14 cellular contexts compared by ENCODE assay signal in the genomic region with DNA sequence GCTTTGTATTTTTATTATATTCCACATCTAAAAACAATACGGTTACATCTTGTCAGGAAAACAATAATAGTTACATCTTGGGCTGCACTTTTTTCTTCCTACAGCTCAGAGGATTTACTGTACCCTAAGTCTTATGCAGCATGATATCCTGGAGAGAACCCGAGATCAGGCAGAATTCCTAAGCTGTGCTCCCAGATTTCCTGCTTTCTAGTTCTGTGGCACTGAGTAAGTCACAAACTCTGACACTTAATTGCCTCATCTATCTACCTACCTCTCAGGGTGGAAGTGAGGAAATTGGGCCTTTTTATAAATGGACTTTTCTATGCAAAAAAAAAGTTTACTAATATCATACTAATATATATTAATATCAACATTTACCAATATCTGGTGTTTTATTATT.
DNase-seq lines count a peak whose midpoint lies in the region; ATAC-seq and TF ChIP-seq lines count a peak whose summit lies in the region.
"Had no signal": no experiment of that assay in that cellular context is flagged by ENCODE, and none has a peak within 500 bp of the region (broad histone marks: within the 10 kb centered on the region; RNA-seq: fewer than 3 reads in every experiment).

No MANE protein-coding gene starts in this region.

- H3K9me3 Mint-ChIP-seq in CD8-positive, alpha-beta T cell = no peaks in the 10 kb centered on the region
- H3K9me3 Mint-ChIP-seq: memory B cell had no signal

- H3K27ac ChIP-seq in CD8-positive, alpha-beta T cell (ENCODE audit: low read depth, low read length) = peak overlapping the region; percentile 53

- H3K9me3 ChIP-seq in CD8-positive, alpha-beta T cell (ENCODE audit: low read length) = no peaks in the 10 kb centered on the region

- TF ChIP-seq CTCF in CD8-positive, alpha-beta T cell (IDR thresholded peaks at IDR 0.05) = no peak

- H3K4me1 Mint-ChIP-seq in CD8-positive, alpha-beta T cell (ENCODE audit: low read depth) = peaks cover 57% of the 10 kb centered on the region

- intact Hi-C loops in CD8-positive, alpha-beta T cell (cut with DNase I, micrococcal nuclease) = loop anchor here in 1 of 2 experiments (1.0 to 5.0 kb wide), 3 partner anchors 10 to 310 kb away; no protein-coding TSS in a partner anchor

- H3K27ac Mint-ChIP-seq in CD8-positive, alpha-beta T cell = peak overlapping the region; percentile 97
- H3K27ac Mint-ChIP-seq: memory B cell had no signal

- POLR2A ChIA-PET in CD8-positive, alpha-beta T cell (lab: Charles Lee) = interaction anchor here (0.7 to 2.1 kb wide), 8 partner anchors 9 to 298 kb away, joined by 3 to 9 read pairs (median 5); no protein-coding TSS in a partner anchor

- H3K4me3 ChIP-seq in CD8-positive, alpha-beta T cell (ENCODE audit: low read depth, low read length) = no peak overlapping the region

- H3K27me3 ChIP-seq in CD8-positive, alpha-beta T cell (ENCODE audit: insufficient read depth, low read length) = no peaks in the 10 kb centered on the region

- H3K4me1 ChIP-seq in CD8-positive, alpha-beta T cell (ENCODE audit: insufficient read depth, low read length) = peaks cover 48% of the 10 kb centered on the region

- H3K4me3 Mint-ChIP-seq in CD8-positive, alpha-beta T cell = peak overlapping the region; percentile 91
- H3K4me3 Mint-ChIP-seq: memory B cell had no signal

- no peaks in the 10 kb centered on the region for H3K36me3 ChIP-seq in CD8-positive, alpha-beta T cell (ENCODE audit: insufficient read depth, low read length)

- CTCF ChIA-PET in CD8-positive, alpha-beta T cell (lab: Charles Lee) = interaction anchor here (1.0 to 3.9 kb wide), 7 partner anchors 9 to 312 kb away, joined by 3 to 37 read pairs (median 8); no protein-coding TSS in a partner anchor

- ATAC-seq in CD8-positive, alpha-beta T cell = no peak
- no peak for ATAC-seq in HG02852 (IDR thresholded peaks at IDR 0.05; ENCODE audit: unreplicated experiment)

- DNase-seq in CD8-positive, alpha-beta T cell = no peak
- DNase-seq in HT1080 (ENCODE audit: low read depth) (peak; percentile 40), amniotic epithelial cell (ENCODE audit: low read depth) (peak; percentile 56), myocyte (ENCODE audit: low read depth) (peak; percentile 32), hippocampal formation (lab: John Stamatoyannopoulos, UW) (no peak), AG08395 (ENCODE audit: low spot score) (no peak), DMS53 (lab: John Stamatoyannopoulos, UW) (no peak)
- DNase-seq: activated CD4-positive, CD25-positive, alpha-beta regulatory T cell treated with anti-CD3 and anti-CD28 coated beads, Interleukin-2, amount 50 U/mL, for 72 hours; anterior cingulate cortex; DMS153; GOT3; NCI-H1694 treated with DMSO at 0.1 percent for 48 hours had no signal

- no peaks in the 10 kb centered on the region for H3K27me3 Mint-ChIP-seq in CD8-positive, alpha-beta T cell (ENCODE audit: low read depth)
- H3K27me3 Mint-ChIP-seq: memory B cell had no signal

- peaks cover 10% of the 10 kb centered on the region for H3K36me3 Mint-ChIP-seq in CD8-positive, alpha-beta T cell
- H3K36me3 Mint-ChIP-seq: memory B cell had no signal

Comparison
In these comparisons a context has a peak if more than half of its experiments do, and no peak if none do; other contexts are left out.
1. DNase-seq: peak in HT1080 (single experiment), amniotic epithelial cell (single experiment) and myocyte (single experiment); none in CD8-positive, alpha-beta T cell (0 of 7), hippocampal formation (0 of 2), AG08395 (single experiment) and DMS53 (single experiment).